Comparison of ENCODE assay signal across 1 cellular context in genomic region chr4:154526151-154526550, GRCh38.
TF ChIP-seq lines count a peak whose summit lies in the region.

No MANE protein-coding gene starts in this region.

TF ChIP-seq in GM12878, 131 proteins besides CTCF, POLR2A, EP300 and RAD21:
- peak; percentile 62; the same call in 1 of the 2 replicates for TF ChIP-seq SPI1 (IDR thresholded peaks at IDR 0.05; ENCODE audit: borderline replicate concordance, insufficient read depth, low read depth, low read length)
- peak; percentile 27; the same call in 1 of the 2 replicates for TF ChIP-seq BCL11A (IDR thresholded peaks at IDR 0.05; ENCODE audit: low read depth, low read length)
- TF ChIP-seq CEBPB (IDR thresholded peaks at IDR 0.05; ENCODE audit: borderline replicate concordance in 1 of 2, low read depth in 2 of 2, low read length in 2 of 2) = peak in 1 of 2 experiments; percentile 31; a peak in 1 of 4 replicates
- no peak for TF ChIP-seq SMAD5 (IDR thresholded peaks at IDR 0.05; ENCODE audit: low read depth)
- peak; percentile 60 for TF ChIP-seq MTA2 (IDR thresholded peaks at IDR 0.05; ENCODE audit: low read depth)
- no peak for TF ChIP-seq TBL1XR1 (IDR thresholded peaks at IDR 0.05; ENCODE audit: low read depth, low read length)
- 0 out of 2 replicates have a peak, but pooled peaks have one; percentile 14 for TF ChIP-seq RELB (IDR thresholded peaks at IDR 0.05; ENCODE audit: low read depth)
TF ChIP-seq in GM12878: peak in this region for 5.
